In the genomic region with DNA sequence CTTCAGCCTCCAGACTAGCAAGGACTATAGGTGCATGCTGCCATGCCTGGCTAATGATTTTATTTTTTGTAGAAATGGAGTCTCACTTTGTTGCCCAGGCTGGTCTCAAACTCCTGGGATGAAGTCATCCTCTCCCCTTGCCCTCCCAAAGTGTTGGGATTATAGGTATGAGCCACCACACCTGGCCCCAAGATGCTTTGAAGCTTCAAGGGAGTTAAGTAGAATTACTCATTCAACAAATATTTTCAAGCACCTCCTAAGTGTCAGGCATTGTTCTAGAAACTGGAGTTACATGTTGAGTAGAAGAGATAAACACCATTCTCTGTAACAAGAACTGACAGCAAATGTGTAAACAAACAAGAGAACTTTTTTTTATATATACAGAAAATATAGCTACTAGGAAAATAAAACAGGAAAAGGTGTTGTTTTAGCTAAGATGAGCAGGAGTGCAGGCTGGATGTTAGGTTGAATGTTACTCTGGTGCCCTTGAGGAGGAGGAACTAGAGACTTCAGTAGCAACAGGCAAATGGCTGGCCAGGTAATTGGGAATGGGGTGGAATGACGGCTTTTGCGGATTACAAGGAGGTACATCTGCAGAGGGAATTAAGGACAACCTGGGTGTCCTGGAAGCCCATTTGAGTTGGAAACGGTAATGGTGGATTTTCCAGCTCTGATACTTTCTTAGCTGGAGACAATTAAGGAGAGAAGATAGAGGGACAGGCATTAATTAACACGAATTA, we compare ENCODE assay signal across 1 cellular context.
TF ChIP-seq lines count a peak whose summit lies in the region.

No MANE protein-coding gene starts in this region.

TF ChIP-seq in IMR-90, 13 proteins besides CTCF, POLR2A, EP300 and RAD21 (continued from another document):
- TF ChIP-seq BHLHE40 (IDR thresholded peaks at IDR 0.05; ENCODE audit: low read depth, low read length) (no peak), RCOR1 (IDR thresholded peaks at IDR 0.05; ENCODE audit: insufficient replicate concordance, low read length) (no peak), MAZ (IDR thresholded peaks at IDR 0.05; ENCODE audit: borderline replicate concordance, low read depth, low read length) (no peak)
- TF ChIP-seq, protein P1, sequence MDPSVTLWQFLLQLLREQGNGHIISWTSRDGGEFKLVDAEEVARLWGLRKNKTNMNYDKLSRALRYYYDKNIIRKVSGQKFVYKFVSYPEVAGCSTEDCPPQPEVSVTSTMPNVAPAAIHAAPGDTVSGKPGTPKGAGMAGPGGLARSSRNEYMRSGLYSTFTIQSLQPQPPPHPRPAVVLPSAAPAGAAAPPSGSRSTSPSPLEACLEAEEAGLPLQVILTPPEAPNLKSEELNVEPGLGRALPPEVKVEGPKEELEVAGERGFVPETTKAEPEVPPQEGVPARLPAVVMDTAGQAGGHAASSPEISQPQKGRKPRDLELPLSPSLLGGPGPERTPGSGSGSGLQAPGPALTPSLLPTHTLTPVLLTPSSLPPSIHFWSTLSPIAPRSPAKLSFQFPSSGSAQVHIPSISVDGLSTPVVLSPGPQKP (IDR thresholded peaks at IDR 0.05; ENCODE audit: borderline replicate concordance, low read depth, low read length) = no peak
